ENCODE assay signal across 26 cellular contexts in genomic region chr18:58559427-58560186, GRCh38.
A peak's percentile ranks its signal among the peaks of the same experiment; 100 is the strongest.
DNase-seq lines count a peak whose midpoint lies in the region; ATAC-seq, FAIRE-seq and TF ChIP-seq lines count a peak whose summit lies in the region.
"Had no signal": no experiment of that assay in that cellular context is flagged by ENCODE, and none has a peak within 500 bp of the region (broad histone marks: within the 10 kb centered on the region; RNA-seq: fewer than 3 reads in every experiment).

No MANE protein-coding gene starts in this region.

- H3K4me3 ChIP-seq in GM12878: no peak overlapping the region
- H3K4me3 ChIP-seq in mucosa of descending colon: no peak overlapping the region
- H3K4me3 ChIP-seq in CD8-positive, alpha-beta T cell (ENCODE audit: low read depth, low read length): no peak overlapping the region
- H3K4me3 ChIP-seq in sigmoid colon: no peak overlapping the region
- H3K4me3 ChIP-seq: esophagus muscularis mucosa, lung had no signal

- H3K4me2 ChIP-seq in GM12878 (ENCODE audit: control insufficient read depth, insufficient read depth): peak overlapping the region; percentile 44; the same call in 1 of the 2 replicates

- no peaks in the 10 kb centered on the region for H3K27me3 Mint-ChIP-seq in CD8-positive, alpha-beta T cell (ENCODE audit: low read depth)

- WGBS in GM12878 (ENCODE audit: insufficient coverage, insufficient replicate concordance, low lambda C conversion rate, missing lambda C conversion rate): 88% methylated on average over 7 of the region's 7 CpGs
- 56 to 89% methylated on average over 7 of the region's 7 CpGs for WGBS in sigmoid colon, 2 donors

- FAIRE-seq in GM12892 (lab: Jason Lieb, UNC) (peak; percentile 24), GM12878 (lab: Jason Lieb, UNC) (no peak)
- FAIRE-seq: islet of Langerhans, urothelium cell line had no signal

- no peaks in the 10 kb centered on the region; the same call in 1 of the 2 replicates for H3K79me2 ChIP-seq in GM12878 (ENCODE audit: control insufficient read depth, insufficient read depth, low read length)

- TF ChIP-seq POLR2A in GM12892 (IDR thresholded peaks at IDR 0.05; ENCODE audit: low read depth, low read length): no peak
- no peak for TF ChIP-seq POLR2A in GM12878 (IDR thresholded peaks at IDR 0.05; ENCODE audit: low read depth, low read length)
- TF ChIP-seq POLR2A in sigmoid colon (IDR thresholded peaks at IDR 0.05): no peak

- in situ Hi-C loops in GM12878 (cut with MboI): loop anchor here (25.0 kb wide), 1 partner anchor 1353 kb away; no protein-coding TSS in a partner anchor

- H3K36me3 Mint-ChIP-seq in CD8-positive, alpha-beta T cell: no peaks in the 10 kb centered on the region

- peak overlapping the region; percentile 53 for H3K9ac ChIP-seq in GM12878 (ENCODE audit: control insufficient read depth, insufficient read depth, low read length)

- intact Hi-C loops in GM12878 (cut with micrococcal nuclease; ENCODE audit: unreplicated experiment) (loop anchor here (1.0 kb wide), 1 partner anchor 56 kb away; no protein-coding TSS in a partner anchor), mucosa of descending colon (cut with DNase I, micrococcal nuclease) (no loop called here), sigmoid colon (cut with DNase I) (no loop called here)
- intact Hi-C loops in CD8-positive, alpha-beta T cell (cut with DNase I, micrococcal nuclease): no loop called here

- H3K4me1 ChIP-seq in GM12878 (ENCODE audit: control insufficient read depth, insufficient read depth, low read length) (peaks cover 68% of the 10 kb centered on the region), mucosa of descending colon (ENCODE audit: low read depth) (no peaks in the 10 kb centered on the region), sigmoid colon (no peaks in the 10 kb centered on the region)
- H3K4me1 ChIP-seq in CD8-positive, alpha-beta T cell (ENCODE audit: insufficient read depth, low read length): no peaks in the 10 kb centered on the region
- H3K4me1 ChIP-seq: esophagus muscularis mucosa had no signal

- H4K20me1 ChIP-seq in GM12878 (ENCODE audit: control insufficient read depth, insufficient read depth): no peaks in the 10 kb centered on the region

- CTCF ChIA-PET in GM12878 (lab: Yijun Ruan, JAX): interaction anchor here (0.6 to 2.7 kb wide), 5 partner anchors 14 to 356 kb away, joined by 3 to 11 read pairs (median 4); no protein-coding TSS in a partner anchor
- CTCF ChIA-PET in CD8-positive, alpha-beta T cell (lab: Charles Lee): no interaction called here

- TF ChIP-seq EP300 in GM12878 (IDR thresholded peaks at IDR 0.05; ENCODE audit: borderline replicate concordance in 1 of 2, control insufficient read depth in 1 of 2, low read depth in 2 of 2, low read length in 2 of 2) (no peak), sigmoid colon (IDR thresholded peaks at IDR 0.05) (no peak)

- no peak for ATAC-seq in GM12878
- peak; percentile 90 for ATAC-seq in mucosa of descending colon
- no peak for ATAC-seq in CD8-positive, alpha-beta T cell

- H3K9me3 ChIP-seq in GM12878 (replicated peaks; ENCODE audit: control insufficient read depth, insufficient read depth, low read length) (peaks cover 30% of the 10 kb centered on the region), mucosa of descending colon (no peaks in the 10 kb centered on the region), sigmoid colon (no peaks in the 10 kb centered on the region)
- no peaks in the 10 kb centered on the region for H3K9me3 ChIP-seq in CD8-positive, alpha-beta T cell (ENCODE audit: low read length)
- H3K9me3 ChIP-seq: esophagus muscularis mucosa had no signal

- POLR2A ChIA-PET in GM12878 (lab: Charles Lee): interaction anchor here (0.7 to 7.7 kb wide), 2 partner anchors 20 to 101 kb away, joined by 4 to 76 read pairs; no protein-coding TSS in a partner anchor
- POLR2A ChIA-PET in CD8-positive, alpha-beta T cell (lab: Charles Lee): no interaction called here

- peaks cover 5% of the 10 kb centered on the region for H3K9me3 Mint-ChIP-seq in CD8-positive, alpha-beta T cell

- no peak overlapping the region for H3K4me3 Mint-ChIP-seq in CD8-positive, alpha-beta T cell
- H3K4me3 Mint-ChIP-seq: endodermal cell; neural crest cell; T-helper 1 cell treated with Interleukin-12 subunit alpha and Interleukin-12 subunit beta and Interleukin-4 antibody, amounts not matched to agents 30 μg/mL and 1 μg/mL, for 36 hours had no signal

- H3K27ac Mint-ChIP-seq in CD8-positive, alpha-beta T cell: no peak overlapping the region
- H3K27ac Mint-ChIP-seq: endodermal cell; T-helper 1 cell treated with Interleukin-12 subunit alpha and Interleukin-12 subunit beta and Interleukin-4 antibody, amounts not matched to agents 30 μg/mL and 1 μg/mL, for 36 hours had no signal

- H3K4me1 Mint-ChIP-seq in CD8-positive, alpha-beta T cell (ENCODE audit: low read depth): peaks cover 3% of the 10 kb centered on the region

- peak overlapping the region; percentile 49 for H2AFZ ChIP-seq in GM12878 (ENCODE audit: control insufficient read depth, low read depth, low read length)

- H3K27ac ChIP-seq in GM12878 (ENCODE audit: control insufficient read depth, insufficient read depth): peak overlapping the region; percentile 64
- no peak overlapping the region for H3K27ac ChIP-seq in CD8-positive, alpha-beta T cell (ENCODE audit: low read depth, low read length)
- H3K27ac ChIP-seq in sigmoid colon: no peak overlapping the region
- H3K27ac ChIP-seq: C4-2B, esophagus muscularis mucosa had no signal

- SMC1A ChIA-PET in GM12878 (lab: Charles Lee; ENCODE audit: uncharacterized antibody, unreplicated experiment): interaction anchor here (1.1 to 22.1 kb wide), 3 partner anchors 11 to 204 kb away, joined by 3 to 578 read pairs (median 11); no protein-coding TSS in a partner anchor

- no peak for TF ChIP-seq RAD21 in GM12878 (IDR thresholded peaks at IDR 0.05; ENCODE audit: insufficient read depth, low read depth, low read length)

- no peaks in the 10 kb centered on the region for H3K27me3 ChIP-seq in GM12878 (replicated peaks in 1 of 2; ENCODE audit: control insufficient read depth in 2 of 2, insufficient read depth in 2 of 2, low read length in 1 of 2)
- H3K27me3 ChIP-seq in CD8-positive, alpha-beta T cell (ENCODE audit: insufficient read depth, low read length): no peaks in the 10 kb centered on the region
- H3K27me3 ChIP-seq in sigmoid colon: no peaks in the 10 kb centered on the region
- H3K27me3 ChIP-seq: esophagus muscularis mucosa had no signal

- no TSS peak for BruUV-seq in GM12878 (replicated peaks; lab: Mats Ljungman, UMichigan)

- TF ChIP-seq CTCF in GM12878 (IDR thresholded peaks at IDR 0.05 in 2 of 3, conservative IDR thresholded peaks at IDR 0.05 in 1 of 3; ENCODE audit: control insufficient read depth in 2 of 3, extremely low read depth in 1 of 3, insufficient read depth in 1 of 3, low read depth in 3 of 3, low read length in 3 of 3) (no peak), mucosa of descending colon (IDR thresholded peaks at IDR 0.05) (no peak), sigmoid colon (IDR thresholded peaks at IDR 0.05) (no peak)
- no peak for TF ChIP-seq CTCF in CD8-positive, alpha-beta T cell (IDR thresholded peaks at IDR 0.05)

- H3K36me3 ChIP-seq in GM12878 (ENCODE audit: control insufficient read depth in 2 of 2, insufficient read depth in 2 of 2, low read length in 1 of 2): no peaks in the 10 kb centered on the region; a peak in 1 of 4 replicates
- H3K36me3 ChIP-seq in mucosa of descending colon (ENCODE audit: low read depth): no peaks in the 10 kb centered on the region
- no peaks in the 10 kb centered on the region for H3K36me3 ChIP-seq in CD8-positive, alpha-beta T cell (ENCODE audit: insufficient read depth, low read length)
- H3K36me3 ChIP-seq in sigmoid colon: no peaks in the 10 kb centered on the region
- H3K36me3 ChIP-seq: esophagus muscularis mucosa had no signal

- RAD21 ChIA-PET in GM12878 (lab: Charles Lee; ENCODE audit: unreplicated experiment): interaction anchor here (1.2 to 8.3 kb wide), 3 partner anchors 18 to 26 kb away, joined by 3 to 121 read pairs (median 33); no protein-coding TSS in a partner anchor

- DNase-seq in A172 (ENCODE audit: low spot score): peak; percentile 28
- no peak for DNase-seq in GM12892 (ENCODE audit: insufficient read length)
- no peak for DNase-seq in GM12878 (ENCODE audit: low read depth, low spot score)
- peak in 1 of 3 donors; percentile 21 for DNase-seq in mucosa of descending colon
- no peak for DNase-seq in NCI-H1092 treated with DMSO at 0.1 percent for 48 hours (lab: John Stamatoyannopoulos, UW)
- no peak for DNase-seq in CD8-positive, alpha-beta T cell
- no peak for DNase-seq in NCI-H2227 treated with DMSO at 0.1 percent for 48 hours (lab: John Stamatoyannopoulos, UW)
- DNase-seq in sigmoid colon: no peak
- DNase-seq: activated CD4-positive, alpha-beta T cell treated with anti-CD3 and anti-CD28 coated beads for 1 hour; activated effector memory CD4-positive, alpha-beta T cell treated with anti-CD3 and anti-CD28 coated beads, Interleukin-2, amount 50 U/mL, for 16 hours; cortex of kidney; endodermal cell; KBM-7; NCI-H1694; NCI-H2171 treated with DMSO at 0.1 percent for 48 hours; NCI-H526; posterior cingulate gyrus; RPMI8226; stimulated activated CD4-positive, alpha-beta T cell treated with anti-CD3 and anti-CD28 coated beads, Interleukin-1b, Interleukin-23, amount 100 ng/mL, for 48 hours had no signal

TF ChIP-seq in GM12878, 131 proteins besides CTCF, POLR2A, EP300 and RAD21:
- no peak for TF ChIP-seq HDGF (IDR thresholded peaks at IDR 0.05)
